18 cellular contexts compared by ENCODE assay signal in genomic region chr9:129471201-129472019, GRCh38.
DNase-seq lines count a peak whose midpoint lies in the region; ATAC-seq, FAIRE-seq and TF ChIP-seq lines count a peak whose summit lies in the region.
"Had no signal": no experiment of that assay in that cellular context is flagged by ENCODE, and none has a peak within 500 bp of the region (broad histone marks: within the 10 kb centered on the region; RNA-seq: fewer than 3 reads in every experiment).

No MANE protein-coding gene starts in this region.

- no peak overlapping the region for H2AFZ ChIP-seq in K562 (ENCODE audit: low read depth, low read length)
- H2AFZ ChIP-seq: parathyroid adenoma had no signal

- no peaks in the 10 kb centered on the region for H3K9me1 ChIP-seq in K562 (ENCODE audit: control insufficient read depth, insufficient read depth, low read length)

- no peaks in the 10 kb centered on the region for H3K27me3 ChIP-seq in K562 (ENCODE audit: control insufficient read depth in 2 of 2, insufficient read depth in 2 of 2, low read length in 2 of 2)
- H3K27me3 ChIP-seq in body of pancreas: no peaks in the 10 kb centered on the region
- H3K27me3 ChIP-seq: cardiac muscle cell, esophagus muscularis mucosa, left lung, sigmoid colon had no signal

- no peak overlapping the region for H3K4me2 ChIP-seq in K562 (ENCODE audit: insufficient read depth, low read length)

- in situ Hi-C loops in K562 (cut with MboI): no loop called here

- H3K4me1 Mint-ChIP-seq in HFFc6 (ENCODE audit: low read depth): peaks cover 31% of the 10 kb centered on the region
- peaks cover 38% of the 10 kb centered on the region for H3K4me1 Mint-ChIP-seq in stimulated activated effector memory CD8-positive, alpha-beta T cell treated with anti-CD3 and anti-CD28 coated beads, Interleukin-12 subunit alpha, Interleukin-12 subunit beta, amount 100 ng/mL, for 72 hours

- no peak overlapping the region for H3K9ac ChIP-seq in K562 (ENCODE audit: insufficient read depth in 1 of 2, low read depth in 2 of 2, low read length in 2 of 2)
- H3K9ac ChIP-seq: parathyroid adenoma had no signal

- TF ChIP-seq RAD21 in K562 (CRISPR knock-in tag; conservative IDR thresholded peaks at IDR 0.05 in 1 of 2, IDR thresholded peaks at IDR 0.05 in 1 of 2): no peak

- TF ChIP-seq POLR2A in K562 (conservative IDR thresholded peaks at IDR 0.05) (no peak), body of pancreas (IDR thresholded peaks at IDR 0.05) (no peak)

- POLR2A ChIA-PET in K562 (lab: Yijun Ruan, JAX): no interaction called here

- TF ChIP-seq EP300 in K562 (IDR thresholded peaks at IDR 0.05; ENCODE audit: low read length): no peak

- DNase-seq in activated naive CD4-positive, alpha-beta T cell treated with anti-CD3 and anti-CD28 coated beads, Interleukin-2, amount 50 U/mL, for 72 hours (ENCODE audit: low spot score in 2 of 2): no peak
- no peak for DNase-seq in activated naive CD4-positive, alpha-beta T cell treated with anti-CD3 and anti-CD28 coated beads, Interleukin-2, amount 50 U/mL, for 16 hours
- DNase-seq in HFFc6 (no peak), K562 (ENCODE audit: extremely low read depth in 1 of 4, low spot score in 3 of 4) (no peak), body of pancreas (no peak)
- DNase-seq in stimulated activated effector memory CD8-positive, alpha-beta T cell treated with anti-CD3 and anti-CD28 coated beads, Interleukin-12 subunit alpha, Interleukin-12 subunit beta, amount 100 ng/mL, for 72 hours (ENCODE audit: low spot score in 2 of 2): no peak
- DNase-seq in central memory CD4-positive, alpha-beta T cell: no peak
- DNase-seq: Calu3, HCEC 1CT, KG1, left lung, SHP77 treated with DMSO at 0.1 percent for 48 hours, sigmoid colon had no signal

- H3K9me3 Mint-ChIP-seq in activated naive CD4-positive, alpha-beta T cell treated with anti-CD3 and anti-CD28 coated beads, Interleukin-2, amount 50 U/mL, for 72 hours: no peaks in the 10 kb centered on the region
- H3K9me3 Mint-ChIP-seq in HFFc6: peaks cover 5% of the 10 kb centered on the region; the same call in 1 of the 2 replicates
- no peaks in the 10 kb centered on the region for H3K9me3 Mint-ChIP-seq in stimulated activated effector memory CD8-positive, alpha-beta T cell treated with anti-CD3 and anti-CD28 coated beads, Interleukin-12 subunit alpha, Interleukin-12 subunit beta, amount 100 ng/mL, for 72 hours

- CTCF ChIA-PET in K562 (lab: Yijun Ruan, JAX; ENCODE audit: low intra/inter-chr PET ratio): no interaction called here

- H3K36me3 Mint-ChIP-seq in activated naive CD4-positive, alpha-beta T cell treated with anti-CD3 and anti-CD28 coated beads, Interleukin-2, amount 50 U/mL, for 72 hours: peaks cover 5 to 7% of the 10 kb centered on the region in 2 donors
- no peaks in the 10 kb centered on the region for H3K36me3 Mint-ChIP-seq in HFFc6 (ENCODE audit: low read depth)
- peaks cover 13% of the 10 kb centered on the region for H3K36me3 Mint-ChIP-seq in stimulated activated effector memory CD8-positive, alpha-beta T cell treated with anti-CD3 and anti-CD28 coated beads, Interleukin-12 subunit alpha, Interleukin-12 subunit beta, amount 100 ng/mL, for 72 hours

- H3K4me1 ChIP-seq in K562 (replicated peaks in 1 of 2; ENCODE audit: control insufficient read depth in 2 of 2, insufficient read depth in 2 of 2, low read length in 2 of 2) (peaks cover 3 to 17% of the 10 kb centered on the region in 2 experiments), body of pancreas (peaks cover 27% of the 10 kb centered on the region)

- H3K4me3 ChIP-seq in K562 (no peak overlapping the region), body of pancreas (no peak overlapping the region)
- H3K4me3 ChIP-seq: cardiac muscle cell, esophagus muscularis mucosa, left lung, sigmoid colon had no signal

- no peaks in the 10 kb centered on the region for H4K20me1 ChIP-seq in K562 (replicated peaks; ENCODE audit: control insufficient read depth, insufficient read depth, low read length)

- H3K4me3 Mint-ChIP-seq in HFFc6: no peak overlapping the region
- no peak overlapping the region for H3K4me3 Mint-ChIP-seq in stimulated activated effector memory CD8-positive, alpha-beta T cell treated with anti-CD3 and anti-CD28 coated beads, Interleukin-12 subunit alpha, Interleukin-12 subunit beta, amount 100 ng/mL, for 72 hours
- H3K4me3 Mint-ChIP-seq: T-helper 1 cell treated with Interleukin-12 subunit alpha and Interleukin-12 subunit beta and Interleukin-4 antibody, amounts not matched to agents 30 μg/mL and 1 μg/mL, for 36 hours had no signal

- H3K79me2 ChIP-seq in K562 (ENCODE audit: control insufficient read depth, insufficient read depth, low read length): no peaks in the 10 kb centered on the region
- H3K79me2 ChIP-seq: parathyroid adenoma had no signal

- WGBS in K562 (ENCODE audit: insufficient coverage, low coverage, missing lambda C conversion rate): 15% methylated on average over 4 of the region's 5 CpGs
- WGBS in body of pancreas, 2 donors: 62 to 75% methylated on average over 5 of the region's 5 CpGs

- peak overlapping the region in 1 of 2 donors; percentile 88 for H3K27ac Mint-ChIP-seq in activated naive CD4-positive, alpha-beta T cell treated with anti-CD3 and anti-CD28 coated beads, Interleukin-2, amount 50 U/mL, for 72 hours
- H3K27ac Mint-ChIP-seq in HFFc6: peak overlapping the region; percentile 68
- peak overlapping the region; percentile 56 for H3K27ac Mint-ChIP-seq in stimulated activated effector memory CD8-positive, alpha-beta T cell treated with anti-CD3 and anti-CD28 coated beads, Interleukin-12 subunit alpha, Interleukin-12 subunit beta, amount 100 ng/mL, for 72 hours
- H3K27ac Mint-ChIP-seq: T-helper 1 cell treated with Interleukin-12 subunit alpha and Interleukin-12 subunit beta and Interleukin-4 antibody, amounts not matched to agents 30 μg/mL and 1 μg/mL, for 36 hours had no signal

- H3K36me3 ChIP-seq in K562 (ENCODE audit: control insufficient read depth, insufficient read depth, low read length): no peaks in the 10 kb centered on the region
- H3K36me3 ChIP-seq in body of pancreas (replicated peaks in 1 of 2; ENCODE audit: insufficient read depth in 1 of 2, low read depth in 2 of 2): no peaks in the 10 kb centered on the region
- H3K36me3 ChIP-seq: cardiac muscle cell, esophagus muscularis mucosa, left lung, sigmoid colon had no signal

- TF ChIP-seq CTCF in HFFc6 (IDR thresholded peaks at IDR 0.05) (no peak), K562 (IDR thresholded peaks at IDR 0.05 in 2 of 3, conservative IDR thresholded peaks at IDR 0.05 in 1 of 3; ENCODE audit: insufficient read depth in 2 of 3, low read depth in 1 of 3, low read length in 3 of 3) (no peak), body of pancreas (IDR thresholded peaks at IDR 0.05) (no peak)

- no peaks in the 10 kb centered on the region for H3K27me3 Mint-ChIP-seq in HFFc6 (ENCODE audit: insufficient read depth)

- intact Hi-C loops in K562 (cut with micrococcal nuclease) (no loop called here), body of pancreas (cut with DNase I) (no loop called here)

- no peak for FAIRE-seq in K562 (lab: Jason Lieb, UNC)

- no peak overlapping the region for H3K27ac ChIP-seq in K562 (ENCODE audit: extremely low read depth, low read depth, low read length)
- H3K27ac ChIP-seq in body of pancreas: no peak overlapping the region
- H3K27ac ChIP-seq: cardiac muscle cell, esophagus muscularis mucosa, left lung, parathyroid adenoma, sigmoid colon had no signal

- BruUV-seq in K562 (replicated peaks; lab: Mats Ljungman, UMichigan): no TSS peak

- ATAC-seq in activated naive CD4-positive, alpha-beta T cell treated with anti-CD3 and anti-CD28 coated beads, Interleukin-2, amount 50 U/mL, for 72 hours: peak; percentile 85 to 90
- ATAC-seq in K562 (no peak; the same call in 2 of the 3 replicates), body of pancreas (no peak), GM21619 (IDR thresholded peaks at IDR 0.05; ENCODE audit: unreplicated experiment) (no peak)
- ATAC-seq in stimulated activated effector memory CD8-positive, alpha-beta T cell treated with anti-CD3 and anti-CD28 coated beads, Interleukin-12 subunit alpha, Interleukin-12 subunit beta, amount 100 ng/mL, for 72 hours: peak; percentile 85

- H3K9me3 ChIP-seq in K562 (replicated peaks; ENCODE audit: control insufficient read depth, insufficient read depth, low read depth, low read length): peaks cover 10% of the 10 kb centered on the region
- no peaks in the 10 kb centered on the region for H3K9me3 ChIP-seq in body of pancreas

TF ChIP-seq in K562, 482 proteins besides CTCF, POLR2A, EP300 and RAD21 (continues in another document):
- no peak for TF ChIP-seq ZNF324 (CRISPR knock-in tag; IDR thresholded peaks at IDR 0.05)
- TF ChIP-seq FOXM1 (IDR thresholded peaks at IDR 0.05; ENCODE audit: low read depth): no peak
- TF ChIP-seq FOXM1 (CRISPR knock-in tag; IDR thresholded peaks at IDR 0.05; ENCODE audit: low read depth): no peak
- peak; percentile 59 for TF ChIP-seq RBM25 (IDR thresholded peaks at IDR 0.05; ENCODE audit: low read depth, low read length, severe bottlenecking)
- no peak for TF ChIP-seq TCFL5 (CRISPR knock-in tag; conservative IDR thresholded peaks at IDR 0.05)
- no peak for TF ChIP-seq HNRNPLL (IDR thresholded peaks at IDR 0.05; ENCODE audit: low read depth, low read length, poor library complexity, severe bottlenecking)
- no peak for TF ChIP-seq ESRRB (CRISPR knock-in tag; IDR thresholded peaks at IDR 0.05; ENCODE audit: borderline replicate concordance)
- no peak for TF ChIP-seq E2F1 (CRISPR knock-in tag; IDR thresholded peaks at IDR 0.05)
- TF ChIP-seq GMEB1 (CRISPR knock-in tag; IDR thresholded peaks at IDR 0.05): no peak

Comparison
In these comparisons a context has a peak if more than half of its experiments do, and no peak if none do; other contexts are left out.
1. ATAC-seq: peak in activated naive CD4-positive, alpha-beta T cell treated with anti-CD3 and anti-CD28 coated beads, Interleukin-2, amount 50 U/mL, for 72 hours (2 of 2) and stimulated activated effector memory CD8-positive, alpha-beta T cell treated with anti-CD3 and anti-CD28 coated beads, Interleukin-12 subunit alpha, Interleukin-12 subunit beta, amount 100 ng/mL, for 72 hours (single experiment); none in K562 (single experiment), body of pancreas (single experiment) and GM21619 (single experiment).